Comparison of ENCODE assay signal across 1 cellular context in genomic region chr10:99528256-99528866, GRCh38.
TF ChIP-seq lines count a peak whose summit lies in the region.

No MANE protein-coding gene starts in this region.

TF ChIP-seq in HepG2, 621 proteins besides CTCF, POLR2A, EP300 and RAD21 (continued from another document):
- no peak for TF ChIP-seq ZSCAN5A (CRISPR knock-in tag; IDR thresholded peaks at IDR 0.05; ENCODE audit: borderline replicate concordance)
- no peak for TF ChIP-seq CC2D1A (CRISPR knock-in tag; IDR thresholded peaks at IDR 0.05)
- peak; percentile 94 for TF ChIP-seq CBX2 (IDR thresholded peaks at IDR 0.05; ENCODE audit: low read depth, low read length)
- no peak for TF ChIP-seq CBX2 (CRISPR knock-in tag; IDR thresholded peaks at IDR 0.05; ENCODE audit: low read depth)
- TF ChIP-seq AHR (CRISPR knock-in tag; IDR thresholded peaks at IDR 0.05): no peak
TF ChIP-seq in HepG2: peak in this region for 1.
